Comparison of ENCODE assay signal across 24 cellular contexts in the genomic region with DNA sequence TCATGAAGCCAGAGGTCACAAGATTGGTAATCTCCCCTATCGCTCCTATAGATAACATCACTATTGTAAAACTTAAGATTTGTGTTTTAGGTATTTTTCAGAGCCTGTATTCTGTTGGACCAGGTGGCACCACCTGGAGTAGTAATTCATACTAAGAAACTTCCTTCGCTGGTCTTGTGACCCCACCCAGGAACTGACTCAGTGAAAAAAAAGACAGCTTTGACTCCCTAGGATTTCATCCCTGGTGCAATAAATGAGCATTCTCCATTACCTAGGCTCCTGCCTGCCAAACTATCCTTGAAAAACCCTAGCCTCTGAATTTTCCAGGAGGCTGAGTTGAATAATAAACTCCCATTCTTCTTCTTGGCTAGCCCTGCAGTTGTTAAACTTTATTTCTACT. TPM values are rescaled to one million over a fixed set of nuclear protein-coding genes. Genes with fewer than 3 reads are reported as not detected.
DNase-seq lines count a peak whose midpoint lies in the region; ATAC-seq, FAIRE-seq and TF ChIP-seq lines count a peak whose summit lies in the region.
"Had no signal": no experiment of that assay in that cellular context is flagged by ENCODE, and none has a peak within 500 bp of the region (broad histone marks: within the 10 kb centered on the region; RNA-seq: fewer than 3 reads in every experiment).

No MANE protein-coding gene starts in this region.

- no peaks in the 10 kb centered on the region for H3K79me2 ChIP-seq in Loucy (ENCODE audit: insufficient read depth, low read length)
- H3K79me2 ChIP-seq in trophoblast cell (ENCODE audit: control insufficient read depth, insufficient read depth, low read length, poor library complexity) = no peaks in the 10 kb centered on the region
- no peaks in the 10 kb centered on the region for H3K79me2 ChIP-seq in HepG2 (ENCODE audit: insufficient read depth, low read length)

- TF ChIP-seq RAD21 in HepG2 (CRISPR knock-in tag; IDR thresholded peaks at IDR 0.05) = no peak

- no peak overlapping the region for H3K4ac ChIP-seq in trophoblast cell (ENCODE audit: low read depth, low read length)

- H3F3A ChIP-seq in Loucy (ENCODE audit: low read depth) = 0 out of 2 replicates have a peak, but pooled peaks cover 3% of the 10 kb centered on the region

- ATAC-seq in HepG2 = no peak
- ATAC-seq: A549 had no signal

- H2AFZ ChIP-seq in Loucy (ENCODE audit: low read length) (no peak overlapping the region), trophoblast cell (ENCODE audit: insufficient read depth, low read length, poor library complexity) (no peak overlapping the region), HepG2 (ENCODE audit: low read length) (no peak overlapping the region)
- H2AFZ ChIP-seq: PC-9 had no signal

- no peak for DNase-seq in AG04450 (ENCODE audit: low read depth, low spot score)
- DNase-seq in epithelial cell of prostate (ENCODE audit: low read depth, low spot score) = no peak
- DNase-seq in trophoblast cell = peak; percentile 64 to 74
- no peak for DNase-seq in cerebellar nuclear complex (lab: John Stamatoyannopoulos, UW)
- no peak for DNase-seq in UCSD-AML1 (lab: John Stamatoyannopoulos, UW; ENCODE audit: unreplicated experiment)
- no peak for DNase-seq in HepG2 (ENCODE audit: low spot score)
- DNase-seq: C1 segment of cervical spinal cord; CD8-positive, alpha-beta memory T cell; DMS79; NCI-H1105 treated with DMSO at 0.1 percent for 48 hours; NCI-H1694 treated with DMSO at 0.1 percent for 48 hours; NCI-H2107; NCI-H510A treated with DMSO at 0.1 percent for 48 hours; NCI-H82; PC-9; SJCRH30 had no signal

- TF ChIP-seq CTCF in AG04450 (IDR thresholded peaks at IDR 0.05; ENCODE audit: low read depth, low read length) (no peak), Loucy (conservative IDR thresholded peaks at IDR 0.05; ENCODE audit: low read length) (no peak), HepG2 (CRISPR knock-in tag; IDR thresholded peaks at IDR 0.05) (no peak)

- H3K27me3 ChIP-seq in AG04450 (ENCODE audit: control insufficient read depth, insufficient read depth, low read length) = no peaks in the 10 kb centered on the region
- no peaks in the 10 kb centered on the region for H3K27me3 ChIP-seq in Loucy (ENCODE audit: insufficient read depth, low read length, poor library complexity, severe bottlenecking)
- H3K27me3 ChIP-seq in trophoblast cell (ENCODE audit: insufficient read depth, low read length) = no peaks in the 10 kb centered on the region
- no peaks in the 10 kb centered on the region for H3K27me3 ChIP-seq in HepG2 (ENCODE audit: control insufficient read depth in 1 of 2, insufficient read depth in 2 of 2, low read length in 2 of 2)
- H3K27me3 ChIP-seq: SJCRH30 had no signal

- H3K27ac ChIP-seq in AG04450 (ENCODE audit: low read depth, low read length) (peak overlapping the region; percentile 85), epithelial cell of prostate (peak overlapping the region; percentile 77), trophoblast cell (ENCODE audit: low read depth, low read length) (no peak overlapping the region), HepG2 (ENCODE audit: extremely low read length, insufficient read depth, low read length) (no peak overlapping the region)
- H3K27ac ChIP-seq: A549, HL-60, PC-9, RWPE1, SJCRH30 had no signal

- H4K91ac ChIP-seq in trophoblast cell (ENCODE audit: low read depth, low read length) = no peak overlapping the region

- H4K20me1 ChIP-seq in Loucy (ENCODE audit: insufficient read depth, low read length, poor library complexity, severe bottlenecking) (no peaks in the 10 kb centered on the region), HepG2 (ENCODE audit: insufficient read depth, low read length) (no peaks in the 10 kb centered on the region)

- intact Hi-C loops in HepG2 (cut with micrococcal nuclease; ENCODE audit: unreplicated experiment) = no loop called here

- H3K4me2 ChIP-seq in Loucy (ENCODE audit: low read depth, low read length, poor library complexity, severe bottlenecking) = peak overlapping the region; percentile 18
- H3K4me2 ChIP-seq in trophoblast cell (ENCODE audit: low read length) = no peak overlapping the region
- H3K4me2 ChIP-seq in HepG2 (ENCODE audit: low read depth, low read length) = no peak overlapping the region
- H3K4me2 ChIP-seq: A549, PC-9 had no signal

- in situ Hi-C loops in HepG2 (cut with HindIII; ENCODE audit: extremely low pct_ligation_motif_present, low pct_unique_long_range_greater_than_20kb) = no loop called here

- H3K18ac ChIP-seq in trophoblast cell (ENCODE audit: low read length) = no peak overlapping the region

- H3K9ac ChIP-seq in Loucy (ENCODE audit: low read depth, low read length, poor library complexity, severe bottlenecking) = no peak overlapping the region
- H3K9ac ChIP-seq in trophoblast cell (ENCODE audit: low read length) = no peak overlapping the region
- H3K9ac ChIP-seq in HepG2 (ENCODE audit: insufficient read depth, low read depth, low read length) = no peak overlapping the region

- H2BK5ac ChIP-seq in trophoblast cell (ENCODE audit: low read depth, low read length, poor library complexity) = no peak overlapping the region

- no peak overlapping the region for H4K12ac ChIP-seq in trophoblast cell (ENCODE audit: low read depth, low read length)

- WGBS in trophoblast cell (ENCODE audit: extremely low coverage, insufficient coverage, insufficient read length) = no CpG with 5 or more reads among the region's 2 CpGs
- WGBS in HepG2 (ENCODE audit: low lambda C conversion rate) = 4% methylated on average over 2 of the region's 2 CpGs

- CTCF ChIA-PET in AG04450 (lab: Charles Lee) = no interaction called here
- CTCF ChIA-PET in HepG2 (lab: Yijun Ruan, JAX; ENCODE audit: low intra/inter-chr PET ratio, low total read pairs) = no interaction called here

- H4K8ac ChIP-seq in trophoblast cell (ENCODE audit: low read depth, low read length) = no peak overlapping the region

- H3K36me3 ChIP-seq in Loucy (ENCODE audit: insufficient read depth, low read length) = no peaks in the 10 kb centered on the region
- H3K36me3 ChIP-seq in trophoblast cell (ENCODE audit: control insufficient read depth in 1 of 2, insufficient read depth in 2 of 2, low read length in 2 of 2) = no peaks in the 10 kb centered on the region
- no peaks in the 10 kb centered on the region for H3K36me3 ChIP-seq in HepG2 (replicated peaks in 1 of 2; ENCODE audit: control insufficient read depth in 1 of 2, insufficient read depth in 2 of 2, low read length in 2 of 2)
- H3K36me3 ChIP-seq: SJCRH30 had no signal

- H3K14ac ChIP-seq in trophoblast cell (ENCODE audit: low read length) = no peak overlapping the region

- H3K9me2 ChIP-seq in Loucy (replicated peaks; ENCODE audit: low read depth, low read length) = no peaks in the 10 kb centered on the region

- FAIRE-seq in HepG2 (lab: Jason Lieb, UNC) = no peak
- FAIRE-seq: A549 had no signal

- H2BK12ac ChIP-seq in trophoblast cell (ENCODE audit: low read length) = no peak overlapping the region

- POLR2A ChIA-PET in AG04450 (lab: Yijun Ruan, JAX) = interaction anchor here (1.3 kb wide), 1 partner anchor 42 kb away, joined by 3 read pairs; no protein-coding TSS in a partner anchor
- POLR2A ChIA-PET in HepG2 (lab: Yijun Ruan, JAX) = no interaction called here

- no peak for TF ChIP-seq POLR2A in HepG2 (IDR thresholded peaks at IDR 0.05; ENCODE audit: insufficient read depth in 1 of 2, low read depth in 2 of 2, low read length in 2 of 2)

- TF ChIP-seq EP300 in HepG2 (IDR thresholded peaks at IDR 0.05; ENCODE audit: low read depth in 2 of 2, low read length in 2 of 2) = no peak
- TF ChIP-seq EP300 in HepG2 (CRISPR knock-in tag; IDR thresholded peaks at IDR 0.05; ENCODE audit: borderline replicate concordance) = no peak

- H3K4me3 ChIP-seq in AG04450 (ENCODE audit: low read depth, low read length) = no peak overlapping the region
- no peak overlapping the region for H3K4me3 ChIP-seq in Loucy (ENCODE audit: low read length, poor library complexity, severe bottlenecking)
- no peak overlapping the region for H3K4me3 ChIP-seq in trophoblast cell (ENCODE audit: low read depth, low read length)
- H3K4me3 ChIP-seq in HepG2 (replicated peaks in 1 of 3; ENCODE audit: insufficient read depth in 1 of 3, low read depth in 2 of 3, low read length in 3 of 3) = no peak overlapping the region
- H3K4me3 ChIP-seq: A549, PC-9, SJCRH30 had no signal

- H3K9me3 ChIP-seq in AG04450 (ENCODE audit: control insufficient read depth, insufficient read depth, low read length) (no peaks in the 10 kb centered on the region), Loucy (ENCODE audit: insufficient read depth, low read depth, low read length) (0 out of 2 replicates have a peak, but pooled peaks cover 7% of the 10 kb centered on the region), trophoblast cell (ENCODE audit: insufficient read depth, low read depth, low read length) (no peaks in the 10 kb centered on the region), HepG2 (ENCODE audit: low read length) (no peaks in the 10 kb centered on the region)
- H3K9me3 ChIP-seq: A549, SJCRH30 had no signal

- BruUV-seq in HepG2 (replicated peaks; lab: Mats Ljungman, UMichigan) = no TSS peak

- no peak overlapping the region for H2AK5ac ChIP-seq in trophoblast cell (ENCODE audit: low read length)

- H3K23ac ChIP-seq in trophoblast cell (ENCODE audit: low read length) = no peak overlapping the region

- H2BK120ac ChIP-seq in trophoblast cell (ENCODE audit: insufficient read depth, low read length, poor library complexity) = no peak overlapping the region

- H3K4me1 ChIP-seq in Loucy (ENCODE audit: insufficient read depth, low read length, poor library complexity, severe bottlenecking) (peaks cover 20% of the 10 kb centered on the region), trophoblast cell (ENCODE audit: control insufficient read depth in 1 of 2, insufficient read depth in 2 of 2, low read length in 2 of 2) (no peaks in the 10 kb centered on the region), HepG2 (ENCODE audit: insufficient read depth, low read length) (no peaks in the 10 kb centered on the region)
- H3K4me1 ChIP-seq: A549, SJCRH30 had no signal

- H3K79me1 ChIP-seq in trophoblast cell (ENCODE audit: low read length) = no peaks in the 10 kb centered on the region

RNA-seq across cellular contexts. Expression of a gene that starts 10.6 kb away (rescaled TPM):
- 0.48 and 1.6 TPM in 2 replicates for polyA plus RNA-seq in AG04450 (2011; rRNA removed)
- 0.14 and 0.39 TPM in 2 replicates for polyA minus RNA-seq in AG04450 (2011; rRNA and poly(A)+ RNA removed)
- not detected in 2 replicates for polyA plus RNA-seq in trophoblast cell (2013)
- not detected in 2 replicates for total RNA-seq in HepG2 (2016; rRNA removed; fragmentation: Illumina TruSeq; extraction: Trizol)
- not detected in 2 replicates for total RNA-seq in HepG2 (2016; cell fraction: cytosol; rRNA removed; fragmentation: Illumina TruSeq; extraction: Trizol; ENCODE audit: low read depth)
- total RNA-seq in HepG2 (2016; cell fraction: insoluble cytoplasmic fraction; rRNA removed; fragmentation: Illumina TruSeq; extraction: Trizol) = not detected in 2 replicates
- not detected in 2 replicates for total RNA-seq in HepG2 (2016; cell fraction: membrane; rRNA removed; fragmentation: Illumina TruSeq; extraction: Trizol)
- not detected in 2 replicates for total RNA-seq in HepG2 (2016; cell fraction: nucleus; rRNA removed; fragmentation: Illumina TruSeq; extraction: Trizol)
- polyA plus RNA-seq in HepG2 (2011; rRNA removed) = not detected in 2 replicates
- polyA plus RNA-seq in HepG2 (2011; cell fraction: cytosol; rRNA removed) = not detected in 2 replicates
- polyA plus RNA-seq in HepG2 (2011; cell fraction: nucleus; rRNA removed) = not detected in 2 replicates
- polyA plus RNA-seq in HepG2 (2012) = not detected in 2 replicates
- not detected in 2 replicates for polyA plus RNA-seq in HepG2 (2016; cell fraction: cytosol; fragmentation: Illumina TruSeq; extraction: Trizol; ENCODE audit: low read depth)
- not detected in 2 replicates for polyA plus RNA-seq in HepG2 (2016; cell fraction: insoluble cytoplasmic fraction; fragmentation: Illumina TruSeq; extraction: Trizol; ENCODE audit: low read depth)
- not detected in 2 replicates for polyA plus RNA-seq in HepG2 (2016; cell fraction: membrane; fragmentation: Illumina TruSeq; extraction: Trizol; ENCODE audit: low read depth)
- not detected in 2 replicates for polyA plus RNA-seq in HepG2 (2016; cell fraction: nucleus; fragmentation: Illumina TruSeq; extraction: Trizol; ENCODE audit: insufficient read depth, low read depth)
- not detected in 2 replicates for polyA minus RNA-seq in HepG2 (2011; rRNA and poly(A)+ RNA removed; ENCODE audit: low replicate concordance)
- not detected in 2 replicates for polyA minus RNA-seq in HepG2 (2011; cell fraction: cytosol; rRNA and poly(A)+ RNA removed)
- polyA minus RNA-seq in HepG2 (2011; cell fraction: nucleus; rRNA and poly(A)+ RNA removed) = not detected in 2 replicates
- total RNA-seq: G401, HFFc6, HT1080, LHCN-M2, PC-9, SJCRH30 had no signal
- polyA plus RNA-seq: A549 had no signal

Comparison
In these comparisons a context has a peak if more than half of its experiments do, and no peak if none do; other contexts are left out.
1. DNase-seq: peak in trophoblast cell (2 of 2); none in AG04450 (single experiment), epithelial cell of prostate (single experiment), cerebellar nuclear complex (0 of 2), UCSD-AML1 (single experiment) and HepG2 (single experiment).
2. H3K27ac ChIP-seq: peak in AG04450 (single experiment) and epithelial cell of prostate (single experiment); none in trophoblast cell (single experiment) and HepG2 (single experiment).